28 cellular contexts compared by ENCODE assay signal in the genomic region with DNA sequence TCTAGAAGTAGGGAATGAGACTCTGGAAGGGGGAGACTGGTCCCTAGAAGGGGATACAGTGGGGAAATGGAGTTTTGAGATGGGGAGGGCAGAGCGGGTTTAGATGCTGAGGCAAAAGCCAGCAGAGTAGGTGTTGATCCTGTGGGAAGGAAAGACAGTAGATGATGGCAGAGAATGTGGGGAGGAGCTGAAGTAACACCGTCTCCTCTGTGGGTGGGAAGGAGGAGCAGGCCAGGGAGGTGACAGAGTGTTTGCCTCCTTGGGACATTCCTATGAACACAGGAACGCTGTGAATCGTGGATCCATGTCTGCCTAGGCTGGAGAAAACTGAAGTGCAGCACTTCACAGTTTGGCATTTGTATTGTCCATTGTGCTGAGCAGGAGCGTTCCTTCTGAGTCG. TPM values are rescaled to one million over a fixed set of nuclear protein-coding genes. Genes with fewer than 3 reads are reported as not detected.
"Had no signal": no experiment of that assay in that cellular context is flagged by ENCODE, and none has a peak within 500 bp of the region (broad histone marks: within the 10 kb centered on the region; RNA-seq: fewer than 3 reads in every experiment).

No MANE protein-coding gene starts in this region.

- H3K27ac ChIP-seq: dorsolateral prefrontal cortex, epithelial cell of prostate, gastrocnemius medialis, heart left ventricle, hepatocyte, left lung, psoas muscle, skin epidermis, spleen, thoracic aorta, tibial nerve, upper lobe of left lung had no signal

- H3K27ac Mint-ChIP-seq: stimulated activated naive B cell treated with anti-CD40 and anti-IgM and Interleukin-4, amounts not matched to agents 10 μg/mL and 1 μg/mL and 100 μg/mL, for 72 hours; stimulated activated naive CD8-positive, alpha-beta T cell treated with anti-CD3 and anti-CD28 coated beads, Interleukin-15, Interleukin-2, amounts not matched to agents 100 ng/mL and 50 ng/mL, for 24 hours had no signal

- H3K36me3 ChIP-seq: gastrocnemius medialis, heart left ventricle, left lung, spleen, thoracic aorta, tibial nerve, upper lobe of left lung had no signal

- ATAC-seq: esophagus mucosa; gastrocnemius medialis; heart left ventricle; left lung; naive thymus-derived CD8-positive, alpha-beta T cell; psoas muscle; right cardiac atrium; stimulated activated naive B cell treated with anti-CD40 and anti-IgM and Interleukin-4, amounts not matched to agents 10 μg/mL and 1 μg/mL and 100 μg/mL, for 72 hours had no signal

- H3K27me3 Mint-ChIP-seq: stimulated activated naive B cell treated with anti-CD40 and anti-IgM and Interleukin-4, amounts not matched to agents 10 μg/mL and 1 μg/mL and 100 μg/mL, for 72 hours; stimulated activated naive CD8-positive, alpha-beta T cell treated with anti-CD3 and anti-CD28 coated beads, Interleukin-15, Interleukin-2, amounts not matched to agents 100 ng/mL and 50 ng/mL, for 24 hours had no signal

- H3K4me1 ChIP-seq: gastrocnemius medialis, heart left ventricle, left lung, psoas muscle, spleen, tibial nerve, upper lobe of left lung had no signal

- H3K36me3 Mint-ChIP-seq: naive thymus-derived CD8-positive, alpha-beta T cell had no signal

- H3K4me3 Mint-ChIP-seq: naive thymus-derived CD8-positive, alpha-beta T cell; stimulated activated naive B cell treated with anti-CD40 and anti-IgM and Interleukin-4, amounts not matched to agents 10 μg/mL and 1 μg/mL and 100 μg/mL, for 72 hours; stimulated activated naive CD8-positive, alpha-beta T cell treated with anti-CD3 and anti-CD28 coated beads, Interleukin-15, Interleukin-2, amounts not matched to agents 100 ng/mL and 50 ng/mL, for 24 hours had no signal

- H3K9me3 ChIP-seq: gastrocnemius medialis, heart left ventricle, left lung, psoas muscle, spleen, thoracic aorta, tibial nerve, upper lobe of left lung had no signal

- H3K79me2 ChIP-seq: hepatocyte had no signal

- H3K4me1 Mint-ChIP-seq: stimulated activated naive B cell treated with anti-CD40 and anti-IgM and Interleukin-4, amounts not matched to agents 10 μg/mL and 1 μg/mL and 100 μg/mL, for 72 hours had no signal

- H3K9me3 Mint-ChIP-seq: naive thymus-derived CD8-positive, alpha-beta T cell; stimulated activated naive CD8-positive, alpha-beta T cell treated with anti-CD3 and anti-CD28 coated beads, Interleukin-15, Interleukin-2, amounts not matched to agents 100 ng/mL and 50 ng/mL, for 24 hours had no signal

- H3K4me2 ChIP-seq: hepatocyte had no signal

- FAIRE-seq: colon, islet of Langerhans, urothelium cell line had no signal

- DNase-seq: dorsolateral prefrontal cortex; effector CD4-positive, alpha-beta T cell; foreskin fibroblast; gastrocnemius medialis; heart left ventricle; left cardiac atrium; left lung; mesenchymal stem cell; naive thymus-derived CD8-positive, alpha-beta T cell; psoas muscle; right cardiac atrium; spleen; stimulated activated naive B cell treated with anti-CD40 and anti-IgM and Interleukin-4, amounts not matched to agents 10 μg/mL and 1 μg/mL and 100 μg/mL, for 72 hours; upper lobe of left lung had no signal

- H2AFZ ChIP-seq: hepatocyte had no signal

- H3K27me3 ChIP-seq: dorsolateral prefrontal cortex, gastrocnemius medialis, heart left ventricle, hepatocyte, left lung, spleen, tibial nerve, upper lobe of left lung had no signal

- H3K4me3 ChIP-seq: dorsolateral prefrontal cortex, gastrocnemius medialis, heart left ventricle, hepatocyte, left lung, psoas muscle, skin epidermis, spleen, thoracic aorta, tibial nerve, upper lobe of left lung had no signal

RNA-seq across cellular contexts. Expression of a gene that starts 20.4 kb away (rescaled TPM):
- total RNA-seq: esophagus mucosa, kidney epithelial cell, left cardiac atrium, left lung, lung microvascular endothelial cell, osteocyte, right cardiac atrium, thoracic aorta had no signal
- polyA plus RNA-seq: hepatocyte; naive thymus-derived CD8-positive, alpha-beta T cell; neural cell; right cardiac atrium had no signal
